Comparison of ENCODE assay signal across 8 cellular contexts in the genomic region with DNA sequence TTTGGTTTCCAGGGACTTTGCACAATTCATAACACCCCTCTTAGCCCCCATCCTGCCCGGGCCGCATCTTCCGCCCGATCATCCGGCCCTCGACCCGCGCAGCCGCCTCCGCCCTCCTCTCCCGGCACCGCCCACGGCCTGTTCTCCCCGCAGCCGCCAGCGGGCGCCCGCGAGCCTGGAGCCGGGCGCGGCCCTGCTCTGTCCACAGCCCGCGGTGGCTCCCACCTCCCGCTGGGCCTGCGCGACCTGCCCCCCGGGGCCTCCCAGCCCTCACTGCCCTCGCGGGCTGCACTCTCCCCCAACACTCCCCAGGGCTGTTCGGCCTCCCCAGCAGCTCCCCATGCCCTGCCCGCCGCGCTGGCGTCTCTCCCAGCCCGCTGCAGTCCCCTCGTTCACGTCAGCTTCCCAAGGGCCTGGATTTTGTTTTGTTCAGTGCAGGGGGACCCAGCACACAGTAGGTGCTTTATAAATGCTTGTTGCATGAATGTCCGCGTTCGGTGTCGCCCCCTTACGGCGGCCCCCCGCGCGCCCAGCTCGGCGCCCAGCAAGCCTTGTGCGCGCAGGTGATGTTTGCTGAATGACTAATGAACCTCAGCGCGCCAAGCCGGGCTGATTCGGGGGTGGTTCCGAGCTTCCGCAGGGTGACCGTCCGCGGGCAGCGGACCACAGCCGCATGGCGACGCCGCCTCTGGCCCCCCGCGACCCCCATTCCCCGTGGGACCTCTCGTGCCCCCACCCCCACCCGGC.
DNase-seq lines count a peak whose midpoint lies in the region; ATAC-seq lines count a peak whose summit lies in the region.

No MANE protein-coding gene starts in this region.

- no peaks in the 10 kb centered on the region for H3K9me3 Mint-ChIP-seq in central memory CD8-positive, alpha-beta T cell

- peaks cover 21% of the 10 kb centered on the region for H3K4me1 Mint-ChIP-seq in central memory CD8-positive, alpha-beta T cell

- peak overlapping the region; percentile 55 for H3K27ac Mint-ChIP-seq in central memory CD8-positive, alpha-beta T cell (ENCODE audit: low read depth)

- ATAC-seq in GM21825 (IDR thresholded peaks at IDR 0.05; ENCODE audit: unreplicated experiment): peak; percentile 73
- ATAC-seq in central memory CD8-positive, alpha-beta T cell (replicated peaks; ENCODE audit: extremely low read depth, poor library complexity, severe bottlenecking): peak; percentile 85
- no peak for ATAC-seq in GM18502 (IDR thresholded peaks at IDR 0.05; ENCODE audit: poor library complexity, unreplicated experiment)

- peak overlapping the region; percentile 70 for H3K4me3 Mint-ChIP-seq in central memory CD8-positive, alpha-beta T cell

- H3K27me3 Mint-ChIP-seq in central memory CD8-positive, alpha-beta T cell: peaks cover 31% of the 10 kb centered on the region

- H3K36me3 Mint-ChIP-seq in central memory CD8-positive, alpha-beta T cell (ENCODE audit: insufficient read depth): peaks cover 48% of the 10 kb centered on the region

- DNase-seq in DMS 273 (lab: John Stamatoyannopoulos, UW; ENCODE audit: unreplicated experiment) (peak; percentile 89), NCI-H1105 treated with DMSO at 0.1 percent for 48 hours (lab: John Stamatoyannopoulos, UW) (peak; percentile 70), kidney glomerular epithelial cell (lab: John Stamatoyannopoulos, UW) (peak; percentile 32)
- DNase-seq in activated CD4-positive, CD25-positive, alpha-beta regulatory T cell treated with anti-CD3 and anti-CD28 coated beads, Interleukin-2, amount 50 U/mL, for 16 hours (ENCODE audit: low read depth, low spot score): peak; percentile 50
- DNase-seq in central memory CD8-positive, alpha-beta T cell (ENCODE audit: low spot score in 2 of 2): peak; percentile 62 to 74
- DNase-seq in stimulated activated CD4-positive, alpha-beta T cell treated with anti-CD3 and anti-CD28 coated beads, Interleukin-1b, Interleukin-23, amount 100 ng/mL, for 4 hours (ENCODE audit: low read depth in 2 of 2): peak; percentile 67 to 72

Comparison
In these comparisons a context has a peak if more than half of its experiments do, and no peak if none do; other contexts are left out.
1. DNase-seq: peak in every context shown above with its lines; median percentile 89 in DMS 273; 70 in NCI-H1105 treated with DMSO at 0.1 percent for 48 hours; 70 in stimulated activated CD4-positive, alpha-beta T cell treated with anti-CD3 and anti-CD28 coated beads, Interleukin-1b, Interleukin-23, amount 100 ng/mL, for 4 hours; 68 in central memory CD8-positive, alpha-beta T cell; 50 in activated CD4-positive, CD25-positive, alpha-beta regulatory T cell treated with anti-CD3 and anti-CD28 coated beads, Interleukin-2, amount 50 U/mL, for 16 hours; 32 in kidney glomerular epithelial cell.